In genomic region chr10:99656199-99657064, GRCh38 we compare ENCODE assay signal across 30 cellular contexts. TPM values are rescaled to one million over a fixed set of nuclear protein-coding genes. Genes with fewer than 3 reads are reported as not detected.
DNase-seq lines count a peak whose midpoint lies in the region; ATAC-seq, FAIRE-seq and TF ChIP-seq lines count a peak whose summit lies in the region.
"Had no signal": no experiment of that assay in that cellular context is flagged by ENCODE, and none has a peak within 500 bp of the region (broad histone marks: within the 10 kb centered on the region; RNA-seq: fewer than 3 reads in every experiment).

No MANE protein-coding gene starts in this region.

- ATAC-seq in CD4-positive, alpha-beta T cell (ENCODE audit: poor library complexity), result no peak
- ATAC-seq in HG02610 (IDR thresholded peaks at IDR 0.05; ENCODE audit: unreplicated experiment), result no peak
- ATAC-seq: PC-3 had no signal

- peak overlapping the region; percentile 63 for H3K4me2 ChIP-seq in mammary epithelial cell (ENCODE audit: insufficient read depth, low read depth, low read length)
- peak overlapping the region; percentile 79 for H3K4me2 ChIP-seq in keratinocyte (ENCODE audit: control insufficient read depth, extremely low read depth, insufficient read depth, low read depth, low read length)
- H3K4me2 ChIP-seq in osteoblast (ENCODE audit: insufficient read depth, low read length), result no peak overlapping the region
- H3K4me2 ChIP-seq: neural progenitor cell had no signal

- no peaks in the 10 kb centered on the region for H3K36me3 Mint-ChIP-seq in CD4-positive, alpha-beta T cell (ENCODE audit: low read depth)
- H3K36me3 Mint-ChIP-seq: neural progenitor cell had no signal

- peaks cover 28% of the 10 kb centered on the region for H3K27me3 Mint-ChIP-seq in CD4-positive, alpha-beta T cell

- H4K20me1 ChIP-seq in mammary epithelial cell (ENCODE audit: insufficient read depth, low read length) (no peaks in the 10 kb centered on the region), keratinocyte (ENCODE audit: control insufficient read depth, extremely low read depth, insufficient read depth, low read length) (no peaks in the 10 kb centered on the region), osteoblast (ENCODE audit: insufficient read depth, low read length) (no peaks in the 10 kb centered on the region)

- H3K9me3 Mint-ChIP-seq in CD4-positive, alpha-beta T cell, result no peaks in the 10 kb centered on the region
- H3K9me3 Mint-ChIP-seq: activated CD4-positive, alpha-beta memory T cell treated with anti-CD3 and anti-CD28 coated beads for 36 hours; central memory CD8-positive, alpha-beta T cell; neural progenitor cell had no signal

- H3K27ac ChIP-seq in CD4-positive, alpha-beta T cell (ENCODE audit: low read depth, low read length), result no peak overlapping the region
- peak overlapping the region; percentile 79 for H3K27ac ChIP-seq in mammary epithelial cell (ENCODE audit: insufficient read depth, low read depth, low read length)
- peak overlapping the region; percentile 98 for H3K27ac ChIP-seq in keratinocyte (ENCODE audit: control insufficient read depth, insufficient read depth, low read length)
- no peak overlapping the region for H3K27ac ChIP-seq in coronary artery
- H3K27ac ChIP-seq in osteoblast (ENCODE audit: low read depth, low read length), result no peak overlapping the region
- H3K27ac ChIP-seq: C4-2B, left ventricle myocardium inferior, neural progenitor cell, tibial artery had no signal

- H3K9ac ChIP-seq in mammary epithelial cell (ENCODE audit: insufficient read depth, low read length), result no peak overlapping the region
- peak overlapping the region; percentile 67 for H3K9ac ChIP-seq in keratinocyte (ENCODE audit: control insufficient read depth, extremely low read depth, insufficient read depth, low read length)
- H3K9ac ChIP-seq: neural progenitor cell had no signal

- H2AFZ ChIP-seq in mammary epithelial cell (ENCODE audit: low read depth, low read length) (peak overlapping the region; percentile 30), keratinocyte (ENCODE audit: control insufficient read depth, low read length) (no peak overlapping the region), osteoblast (ENCODE audit: low read length) (no peak overlapping the region)
- H2AFZ ChIP-seq: neural progenitor cell had no signal

- no peak for DNase-seq in CD4-positive, alpha-beta T cell
- DNase-seq in NCI-H226 (peak; percentile 64), mammary epithelial cell (peak; percentile 95), keratinocyte (ENCODE audit: low read depth, low spot score) (peak; percentile 71), T-helper 1 cell (no peak), coronary artery (ENCODE audit: low spot score) (no peak), osteoblast (ENCODE audit: insufficient read length, low spot score, missing footprints) (no peak)
- DNase-seq: ACHN; activated CD4-positive, alpha-beta memory T cell treated with anti-CD3 and anti-CD28 coated beads for 36 hours; activated CD4-positive, CD25-positive, alpha-beta regulatory T cell; activated naive CD4-positive, alpha-beta T cell treated with Interleukin-2 at 50 U/mL for 16 hours; aorta; DMS 273 treated with DMSO at 0.1 percent for 48 hours; effector CD4-positive, alpha-beta T cell; GDM1; H7; head of caudate nucleus; left ventricle myocardium inferior; NCI-H1417 treated with DMSO at 0.1 percent for 48 hours; NCI-H2171; NCI-H526; PC-3; stimulated activated CD4-positive, alpha-beta T cell treated with anti-CD3 and anti-CD28 coated beads, Interleukin-2, amount 100 ng/mL, for 48 hours; stimulated activated naive CD4-positive, alpha-beta T cell treated with Interleukin-2 at 50 U/mL for 16 hours; tibial artery had no signal

- WGBS in mammary epithelial cell (ENCODE audit: low coverage, missing lambda C conversion rate), result 8% methylated on average over 1 of the region's 1 CpG

- no peaks in the 10 kb centered on the region for H3K27me3 ChIP-seq in CD4-positive, alpha-beta T cell (ENCODE audit: control insufficient read depth, insufficient read depth, low read length)
- no peaks in the 10 kb centered on the region for H3K27me3 ChIP-seq in mammary epithelial cell (ENCODE audit: insufficient read depth, low read length)
- H3K27me3 ChIP-seq in keratinocyte (ENCODE audit: control insufficient read depth, extremely low read depth, insufficient read depth, low read length), result no peaks in the 10 kb centered on the region
- no peaks in the 10 kb centered on the region for H3K27me3 ChIP-seq in osteoblast (ENCODE audit: insufficient read depth, low read length)
- H3K27me3 ChIP-seq: tibial artery had no signal

- no peak overlapping the region for H3K27ac Mint-ChIP-seq in CD4-positive, alpha-beta T cell
- H3K27ac Mint-ChIP-seq: activated CD4-positive, alpha-beta memory T cell treated with anti-CD3 and anti-CD28 coated beads for 36 hours; neural progenitor cell had no signal

- no peak overlapping the region for H3K4me3 ChIP-seq in mammary epithelial cell (replicated peaks in 1 of 3; ENCODE audit: insufficient read depth in 1 of 3, low read depth in 2 of 3, low read length in 3 of 3)
- H3K4me3 ChIP-seq in keratinocyte (ENCODE audit: control insufficient read depth in 2 of 3, extremely low read depth in 1 of 3, insufficient read depth in 2 of 3, low read depth in 1 of 3, low read length in 3 of 3), result peak overlapping the region in 2 of 3 experiments; percentile 30 to 48
- H3K4me3 ChIP-seq in coronary artery, result no peak overlapping the region
- no peak overlapping the region for H3K4me3 ChIP-seq in osteoblast (ENCODE audit: insufficient read depth, low read length)
- H3K4me3 ChIP-seq: left ventricle myocardium inferior, neural progenitor cell, tibial artery had no signal

- intact Hi-C loops in CD4-positive, alpha-beta T cell (cut with DNase I, micrococcal nuclease), result no loop called here
- intact Hi-C loops in mammary epithelial cell (cut with micrococcal nuclease), result loop anchor here (1.0 kb wide), 1 partner anchor 26 kb away; no protein-coding TSS in a partner anchor

- no peaks in the 10 kb centered on the region for H3K9me1 ChIP-seq in keratinocyte (ENCODE audit: control insufficient read depth, extremely low read depth, insufficient read depth, low read length)

- peaks cover 27% of the 10 kb centered on the region for H3K4me1 Mint-ChIP-seq in CD4-positive, alpha-beta T cell (ENCODE audit: low read depth)

- FAIRE-seq in keratinocyte (lab: Jason Lieb, UNC), result peak; percentile 91
- FAIRE-seq: GM19239 had no signal

- dilution Hi-C loops in mammary epithelial cell (cut with HindIII; ENCODE audit: low sequenced_read_pairs) (no loop called here), keratinocyte (cut with MboI; ENCODE audit: extremely low pct_ligation_motif_present, low sequenced_read_pairs) (no loop called here)

- in situ Hi-C loops in mammary epithelial cell (cut with MboI; ENCODE audit: low sequenced_read_pairs in 2 of 2), result no loop called here

- H3K4me1 ChIP-seq in mammary epithelial cell (ENCODE audit: insufficient read depth, low read length) (peaks cover 64% of the 10 kb centered on the region), keratinocyte (ENCODE audit: control insufficient read depth, extremely low read depth, insufficient read depth, low read length) (peaks cover 59% of the 10 kb centered on the region), osteoblast (ENCODE audit: insufficient read depth, low read length) (peaks cover 19% of the 10 kb centered on the region)

- CTCF ChIA-PET in CD4-positive, alpha-beta T cell (lab: Charles Lee), result no interaction called here
- CTCF ChIA-PET in mammary epithelial cell (lab: Charles Lee; ENCODE audit: low non-redundant PET), result no interaction called here

- H3K9me3 ChIP-seq in CD4-positive, alpha-beta T cell (ENCODE audit: control insufficient read depth, low read length), result no peaks in the 10 kb centered on the region
- no peaks in the 10 kb centered on the region for H3K9me3 ChIP-seq in mammary epithelial cell (replicated peaks; ENCODE audit: insufficient read depth, low read length)
- no peaks in the 10 kb centered on the region for H3K9me3 ChIP-seq in keratinocyte (ENCODE audit: control insufficient read depth, low read depth, low read length)
- no peaks in the 10 kb centered on the region for H3K9me3 ChIP-seq in osteoblast (ENCODE audit: low read depth, low read length)
- H3K9me3 ChIP-seq: left ventricle myocardium inferior, tibial artery had no signal

- peak overlapping the region; percentile 7 for H3K4me3 Mint-ChIP-seq in CD4-positive, alpha-beta T cell
- H3K4me3 Mint-ChIP-seq: activated CD4-positive, alpha-beta memory T cell treated with anti-CD3 and anti-CD28 coated beads for 36 hours; central memory CD8-positive, alpha-beta T cell; neural progenitor cell had no signal

- TF ChIP-seq CTCF in CD4-positive, alpha-beta T cell (IDR thresholded peaks at IDR 0.05), result no peak
- TF ChIP-seq CTCF in mammary epithelial cell (conservative IDR thresholded peaks at IDR 0.05 in 1 of 2, IDR thresholded peaks at IDR 0.05 in 1 of 2; ENCODE audit: extremely low read depth in 1 of 2, insufficient read depth in 1 of 2, low read depth in 1 of 2, low read length in 2 of 2), result no peak
- TF ChIP-seq CTCF in keratinocyte (optimal IDR thresholded peaks at IDR 0.05 in 1 of 3, IDR thresholded peaks at IDR 0.05 in 1 of 3, conservative IDR thresholded peaks at IDR 0.05 in 1 of 3; ENCODE audit: extremely low read depth in 1 of 3, insufficient read depth in 2 of 3, low read length in 3 of 3), result no peak
- no peak for TF ChIP-seq CTCF in coronary artery (IDR thresholded peaks at IDR 0.05)
- no peak for TF ChIP-seq CTCF in osteoblast (IDR thresholded peaks at IDR 0.05; ENCODE audit: extremely low read depth, low read depth, low read length)

- BruUV-seq in mammary epithelial cell (replicated peaks; lab: Mats Ljungman, UMichigan), result no TSS peak

- H3K36me3 ChIP-seq in mammary epithelial cell (ENCODE audit: insufficient read depth, low read length), result no peaks in the 10 kb centered on the region
- no peaks in the 10 kb centered on the region for H3K36me3 ChIP-seq in keratinocyte (ENCODE audit: control insufficient read depth in 2 of 2, extremely low read depth in 1 of 2, insufficient read depth in 2 of 2, low read length in 2 of 2)
- no peaks in the 10 kb centered on the region for H3K36me3 ChIP-seq in osteoblast (ENCODE audit: insufficient read depth, low read length)
- H3K36me3 ChIP-seq: left ventricle myocardium inferior, neural progenitor cell, tibial artery had no signal

- H3K79me2 ChIP-seq in mammary epithelial cell (ENCODE audit: insufficient read depth, low read length), result peaks cover 31% of the 10 kb centered on the region
- peaks cover 22% of the 10 kb centered on the region for H3K79me2 ChIP-seq in keratinocyte (ENCODE audit: control insufficient read depth, insufficient read depth, low read length)
- H3K79me2 ChIP-seq in osteoblast (ENCODE audit: insufficient read depth, low read length), result peaks cover 27% of the 10 kb centered on the region

- POLR2A ChIA-PET in CD4-positive, alpha-beta T cell (lab: Charles Lee), result no interaction called here

RNA-seq across cellular contexts. Expression of gene ENTPD7, which starts 2.9 kb away (rescaled TPM):
- 1 to 10 TPM; 1.1 to 1.4 TPM for total RNA-seq in CD4-positive, alpha-beta T cell
- total RNA-seq in mammary epithelial cell (10 to 100 TPM; 23.2 to 47.2 TPM), osteoblast (33.3 and 35.5 TPM in 2 replicates)
- polyA plus RNA-seq in mammary epithelial cell (18.3 TPM), keratinocyte (18.1 to 21.3 TPM (median 20.9 TPM) in 3 replicates)
- polyA minus RNA-seq in mammary epithelial cell (34.5 TPM), keratinocyte (18.2 to 60.4 TPM (median 50.2 TPM) in 3 replicates)
- polyA plus RNA-seq in keratinocyte (2011; ENCODE audit: low read depth), result 7.1 TPM
- polyA plus RNA-seq in keratinocyte (2011; cell fraction: cytosol; rRNA removed), result 7.8 and 12.1 TPM in 2 replicates
- polyA plus RNA-seq in keratinocyte (2011; cell fraction: nucleus; rRNA removed), result 25.0 and 28.5 TPM in 2 replicates
- polyA plus RNA-seq in keratinocyte (2012; ENCODE audit: low replicate concordance), result 7.4 and 12.1 TPM in 2 replicates
- 24.9 TPM for polyA minus RNA-seq in keratinocyte (2011; cell fraction: cytosol; rRNA and poly(A)+ RNA removed)
- 60.9 and 105 TPM in 2 replicates for polyA minus RNA-seq in keratinocyte (2011; cell fraction: nucleus; rRNA and poly(A)+ RNA removed)

RNA-seq across cellular contexts. Expression of gene SLC25A28, which starts 36.2 kb away (rescaled TPM):
- 100 to 1,000 TPM; 112 to 113 TPM for total RNA-seq in CD4-positive, alpha-beta T cell
- total RNA-seq in mammary epithelial cell (10 to 100 TPM; 16.8 to 40.5 TPM), osteoblast (16.2 and 16.3 TPM in 2 replicates)
- polyA plus RNA-seq in mammary epithelial cell (31.9 TPM), keratinocyte (35.7 to 70.4 TPM (median 52.3 TPM) in 3 replicates)
- polyA minus RNA-seq in mammary epithelial cell (15.7 TPM), keratinocyte (34.9 to 50.0 TPM (median 40.9 TPM) in 3 replicates)
- 38.6 TPM for polyA plus RNA-seq in keratinocyte (2011; ENCODE audit: low read depth)
- polyA plus RNA-seq in keratinocyte (2011; cell fraction: cytosol; rRNA removed), result 32.3 and 32.7 TPM in 2 replicates
- polyA plus RNA-seq in keratinocyte (2011; cell fraction: nucleus; rRNA removed), result 127 and 163 TPM in 2 replicates
- 25.9 and 43.2 TPM in 2 replicates for polyA plus RNA-seq in keratinocyte (2012; ENCODE audit: low replicate concordance)
- polyA minus RNA-seq in keratinocyte (2011; cell fraction: cytosol; rRNA and poly(A)+ RNA removed), result 29.9 TPM
- 21.9 and 32.6 TPM in 2 replicates for polyA minus RNA-seq in keratinocyte (2011; cell fraction: nucleus; rRNA and poly(A)+ RNA removed)

Comparison
In these comparisons a context has a peak if more than half of its experiments do, and no peak if none do; other contexts are left out.
1. DNase-seq: peak in NCI-H226 (single experiment), mammary epithelial cell (single experiment) and keratinocyte (single experiment); none in CD4-positive, alpha-beta T cell (0 of 10), T-helper 1 cell (0 of 5), coronary artery (single experiment) and osteoblast (single experiment).
2. H3K27ac ChIP-seq: peak in mammary epithelial cell (single experiment) and keratinocyte (single experiment); none in CD4-positive, alpha-beta T cell (single experiment), coronary artery (0 of 2) and osteoblast (single experiment).
3. H3K4me3 ChIP-seq: peak in keratinocyte (2 of 3); none in mammary epithelial cell (0 of 3), coronary artery (single experiment) and osteoblast (single experiment).
4. RNA of gene ENTPD7, which starts 2.9 kb away (total RNA-seq): 23.2 to 47.2 TPM in mammary epithelial cell and 33.3 to 35.5 TPM in osteoblast; 1.1 to 1.4 TPM in CD4-positive, alpha-beta T cell; every median in the first group is over 10 times any median in the second.